ENCODE assay signal across 21 cellular contexts in the genomic region with DNA sequence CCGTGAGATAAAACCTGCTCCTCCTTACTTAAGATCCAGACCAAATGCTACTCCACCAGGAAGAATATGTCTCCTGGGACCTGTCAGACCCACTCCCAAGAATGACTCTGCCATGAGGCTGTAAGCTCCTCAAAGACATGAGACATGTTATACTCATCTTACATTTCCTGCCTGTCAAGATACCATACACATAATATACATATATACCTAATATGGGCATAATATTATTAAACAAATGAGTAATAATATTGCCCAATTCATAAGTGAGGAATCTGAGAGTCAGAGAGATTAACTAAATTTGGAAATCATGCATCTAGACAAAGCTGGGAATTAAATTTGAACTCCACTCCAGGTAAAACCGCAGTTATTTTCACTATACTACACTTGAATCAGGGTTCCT.
DNase-seq lines count a peak whose midpoint lies in the region; TF ChIP-seq lines count a peak whose summit lies in the region.
"Had no signal": no experiment of that assay in that cellular context is flagged by ENCODE, and none has a peak within 500 bp of the region (broad histone marks: within the 10 kb centered on the region; RNA-seq: fewer than 3 reads in every experiment).

No MANE protein-coding gene starts in this region.

- CTCF ChIA-PET in MCF 10A (lab: Yijun Ruan, JAX) (interaction anchor here (0.7 to 1.8 kb wide), 3 partner anchors 10 to 681 kb away, joined by 4 to 6 read pairs (median 4); no protein-coding TSS in a partner anchor), mammary epithelial cell (lab: Charles Lee; ENCODE audit: low non-redundant PET) (no interaction called here)

- no peaks in the 10 kb centered on the region for H3K9me2 ChIP-seq in MM.1S (replicated peaks; ENCODE audit: insufficient read depth, low read length)

- no peaks in the 10 kb centered on the region for H3F3A ChIP-seq in MM.1S (ENCODE audit: insufficient read depth, low read length)

- H3K27me3 Mint-ChIP-seq in MCF 10A (ENCODE audit: insufficient read depth, unreplicated experiment) (no peaks in the 10 kb centered on the region), type B pancreatic cell (no peaks in the 10 kb centered on the region)

- H3K9ac ChIP-seq in mammary epithelial cell (ENCODE audit: insufficient read depth, low read length) (no peak overlapping the region), MM.1S (ENCODE audit: low read length) (no peak overlapping the region)

- DNase-seq in MCF 10A (ENCODE audit: unreplicated experiment) (peak; percentile 42), breast epithelium (ENCODE audit: low spot score in 2 of 2) (no peak), mammary epithelial cell (peak; percentile 68), fibroblast of pulmonary artery (ENCODE audit: low read depth) (peak; percentile 38), type B pancreatic cell (ENCODE audit: extremely low spot score, unreplicated experiment) (no peak), MM.1S (no peak), NCI-H2029 (lab: John Stamatoyannopoulos, UW) (no peak), NCI-H1092 (lab: John Stamatoyannopoulos, UW) (no peak)
- DNase-seq: CD8-positive, alpha-beta T cell; DMS79 treated with DMSO at 0.1 percent for 48 hours; GDM1; GOT3; Karpas-422; NCI-H187 treated with DMSO at 0.1 percent for 48 hours; NCI-H2171; NCI-H446 treated with DMSO at 0.1 percent for 48 hours; OCI-M1; RPMI8226; SJCRH30 had no signal

- no peak overlapping the region for H3K4me3 Mint-ChIP-seq in MCF 10A (ENCODE audit: unreplicated experiment)
- H3K4me3 Mint-ChIP-seq in type B pancreatic cell: no peak overlapping the region
- H3K4me3 Mint-ChIP-seq: CD8-positive, alpha-beta T cell had no signal

- H2AFZ ChIP-seq in mammary epithelial cell (ENCODE audit: low read depth, low read length) (no peak overlapping the region), MM.1S (ENCODE audit: low read length) (no peak overlapping the region)

- H3K4me1 ChIP-seq in breast epithelium (peaks cover 0 to 6% of the 10 kb centered on the region in 2 donors), mammary epithelial cell (ENCODE audit: insufficient read depth, low read length) (peaks cover 13% of the 10 kb centered on the region), MM.1S (ENCODE audit: low read length) (no peaks in the 10 kb centered on the region)

- BruUV-seq in MCF 10A (replicated peaks; lab: Mats Ljungman, UMichigan): no TSS peak
- BruUV-seq in mammary epithelial cell (replicated peaks; lab: Mats Ljungman, UMichigan): no TSS peak

- H3K4me2 ChIP-seq in mammary epithelial cell (ENCODE audit: insufficient read depth, low read depth, low read length): peak overlapping the region; percentile 21
- no peak overlapping the region for H3K4me2 ChIP-seq in MM.1S (ENCODE audit: low read depth, low read length)

- no peaks in the 10 kb centered on the region for H3K36me3 ChIP-seq in breast epithelium
- H3K36me3 ChIP-seq in mammary epithelial cell (ENCODE audit: insufficient read depth, low read length): no peaks in the 10 kb centered on the region
- H3K36me3 ChIP-seq in MM.1S (replicated peaks; ENCODE audit: insufficient read depth, low read length): no peaks in the 10 kb centered on the region
- H3K36me3 ChIP-seq: SJCRH30 had no signal

- no peaks in the 10 kb centered on the region for H3K36me3 Mint-ChIP-seq in MCF 10A (ENCODE audit: insufficient read depth, unreplicated experiment)
- H3K36me3 Mint-ChIP-seq in type B pancreatic cell: no peaks in the 10 kb centered on the region
- H3K36me3 Mint-ChIP-seq: CD8-positive, alpha-beta T cell had no signal

- POLR2A ChIA-PET in MCF 10A (lab: Yijun Ruan, JAX): no interaction called here

- H3K4me3 ChIP-seq in breast epithelium (no peak overlapping the region), mammary epithelial cell (replicated peaks in 1 of 3; ENCODE audit: insufficient read depth in 1 of 3, low read depth in 2 of 3, low read length in 3 of 3) (no peak overlapping the region), fibroblast of pulmonary artery (replicated peaks; ENCODE audit: low read depth, low read length) (no peak overlapping the region), MM.1S (ENCODE audit: low read length) (no peak overlapping the region)
- H3K4me3 ChIP-seq: GM12878, SJCRH30 had no signal

- no peaks in the 10 kb centered on the region for H3K9me3 Mint-ChIP-seq in MCF 10A (ENCODE audit: unreplicated experiment)
- H3K9me3 Mint-ChIP-seq in type B pancreatic cell: no peaks in the 10 kb centered on the region
- H3K9me3 Mint-ChIP-seq: CD8-positive, alpha-beta T cell had no signal

- H3K9me3 ChIP-seq in breast epithelium: no peaks in the 10 kb centered on the region
- no peaks in the 10 kb centered on the region for H3K9me3 ChIP-seq in mammary epithelial cell (replicated peaks; ENCODE audit: insufficient read depth, low read length)
- no peaks in the 10 kb centered on the region for H3K9me3 ChIP-seq in MM.1S (replicated peaks; ENCODE audit: insufficient read depth, low read length)
- H3K9me3 ChIP-seq: SJCRH30 had no signal

- in situ Hi-C loops in mammary epithelial cell (cut with MboI; ENCODE audit: low sequenced_read_pairs in 2 of 2): loop anchor here in 1 of 2 donors (25.0 kb wide), 1 partner anchor 826 kb away; no protein-coding TSS in a partner anchor

- no peaks in the 10 kb centered on the region for H3K27me3 ChIP-seq in breast epithelium
- H3K27me3 ChIP-seq in mammary epithelial cell (ENCODE audit: insufficient read depth, low read length): no peaks in the 10 kb centered on the region
- H3K27me3 ChIP-seq in MM.1S (replicated peaks; ENCODE audit: insufficient read depth, low read length): no peaks in the 10 kb centered on the region
- H3K27me3 ChIP-seq: SJCRH30 had no signal

- TF ChIP-seq CTCF in MCF 10A (IDR thresholded peaks at IDR 0.05; ENCODE audit: unreplicated experiment) (no peak), breast epithelium (IDR thresholded peaks at IDR 0.05) (no peak), mammary epithelial cell (conservative IDR thresholded peaks at IDR 0.05 in 1 of 2, IDR thresholded peaks at IDR 0.05 in 1 of 2; ENCODE audit: extremely low read depth in 1 of 2, insufficient read depth in 1 of 2, low read depth in 1 of 2, low read length in 2 of 2) (no peak), fibroblast of pulmonary artery (IDR thresholded peaks at IDR 0.05; ENCODE audit: low read length, missing control alignments) (no peak), type B pancreatic cell (conservative IDR thresholded peaks at IDR 0.05) (no peak), MM.1S (IDR thresholded peaks at IDR 0.05; ENCODE audit: low read length) (no peak)

- TF ChIP-seq POLR2A in breast epithelium (IDR thresholded peaks at IDR 0.05): no peak

- H3K27ac ChIP-seq in breast epithelium (no peak overlapping the region), mammary epithelial cell (ENCODE audit: insufficient read depth, low read depth, low read length) (no peak overlapping the region), MM.1S (ENCODE audit: low read length) (no peak overlapping the region)
- H3K27ac ChIP-seq: 22Rv1, SJCRH30 had no signal

- H3K27ac Mint-ChIP-seq in MCF 10A (ENCODE audit: low read depth, unreplicated experiment) (no peak overlapping the region), type B pancreatic cell (no peak overlapping the region)
- H3K27ac Mint-ChIP-seq: CD8-positive, alpha-beta T cell had no signal

- H3K4me1 Mint-ChIP-seq in MCF 10A (ENCODE audit: insufficient read depth, unreplicated experiment) (peaks cover 6% of the 10 kb centered on the region), type B pancreatic cell (ENCODE audit: unreplicated experiment) (peaks cover 10% of the 10 kb centered on the region)

- intact Hi-C loops in MCF 10A (cut with micrococcal nuclease): no loop called here
- intact Hi-C loops in breast epithelium (cut with DNase I; ENCODE audit: low total_unique reads): loop anchor here (10.0 kb wide), 1 partner anchor 649 kb away; no protein-coding TSS in a partner anchor
- intact Hi-C loops in mammary epithelial cell (cut with micrococcal nuclease): no loop called here

- dilution Hi-C loops in mammary epithelial cell (cut with HindIII; ENCODE audit: low sequenced_read_pairs): no loop called here

- 77% methylated on average over 2 of the region's 2 CpGs for WGBS in mammary epithelial cell (ENCODE audit: low coverage, missing lambda C conversion rate)

- H4K20me1 ChIP-seq in mammary epithelial cell (ENCODE audit: insufficient read depth, low read length) (no peaks in the 10 kb centered on the region), MM.1S (ENCODE audit: insufficient read depth, low read length) (no peaks in the 10 kb centered on the region)

- H3K79me2 ChIP-seq in mammary epithelial cell (ENCODE audit: insufficient read depth, low read length) (no peaks in the 10 kb centered on the region), MM.1S (ENCODE audit: low read length) (no peaks in the 10 kb centered on the region)

Comparison
In these comparisons a context has a peak if more than half of its experiments do, and no peak if none do; other contexts are left out.
1. DNase-seq: peak in MCF 10A (single experiment), mammary epithelial cell (single experiment) and fibroblast of pulmonary artery (single experiment); none in breast epithelium (0 of 2), type B pancreatic cell (single experiment), MM.1S (single experiment), NCI-H2029 (single experiment) and NCI-H1092 (single experiment).